Comparison of ENCODE assay signal across 34 cellular contexts in the genomic region with DNA sequence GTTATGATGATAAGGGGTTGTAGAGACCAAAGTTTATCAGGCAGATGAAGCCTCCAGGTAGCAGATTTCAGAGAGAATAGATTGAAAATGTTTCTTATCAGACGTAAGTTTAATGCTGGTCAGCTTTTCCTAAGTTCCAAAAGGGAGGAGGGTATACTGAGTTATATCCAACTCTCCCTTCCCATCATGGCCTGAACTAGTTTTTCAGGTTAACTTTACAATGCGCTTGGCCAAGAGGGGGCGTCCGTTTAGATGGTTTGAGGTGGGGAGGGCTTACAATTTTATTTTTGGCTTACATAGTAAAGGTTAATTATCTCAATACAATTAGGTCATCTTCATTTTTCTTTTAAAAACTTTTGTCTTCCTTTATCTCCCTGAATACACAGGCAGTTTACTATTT. TPM values are rescaled to one million over a fixed set of nuclear protein-coding genes. Genes with fewer than 3 reads are reported as not detected.
"Had no signal": no experiment of that assay in that cellular context is flagged by ENCODE, and none has a peak within 500 bp of the region (broad histone marks: within the 10 kb centered on the region; RNA-seq: fewer than 3 reads in every experiment).

No MANE protein-coding gene starts in this region.

- H3K27me3 ChIP-seq: body of pancreas, esophagus muscularis mucosa, gastroesophageal sphincter, heart right ventricle had no signal

- H3K4me3 ChIP-seq: body of pancreas, esophagus muscularis mucosa, gastroesophageal sphincter, heart right ventricle had no signal

- H3K9me3 Mint-ChIP-seq: effector memory CD8-positive, alpha-beta T cell had no signal

- H3K27ac Mint-ChIP-seq: activated B cell treated with CpG ODN at 0.5 μM for 24 hours; activated CD4-positive, alpha-beta memory T cell treated with anti-CD3 and anti-CD28 coated beads, Interleukin-2, amount 10 ng/mL, durations not matched to agents 7 days and 5 days; activated CD4-positive, alpha-beta T cell treated with anti-CD3 and anti-CD28 coated beads, Interleukin-2, amount 10 ng/mL, durations not matched to agents 7 days and 5 days; activated naive CD4-positive, alpha-beta T cell treated with anti-CD3 and anti-CD28 coated beads, Interleukin-2, amount 10 ng/mL, durations not matched to agents 7 days and 5 days; activated naive CD8-positive, alpha-beta T cell; activated T-cell treated with anti-CD3 and anti-CD28 coated beads, Interleukin-2, amount 50 U/mL, for 24 hours; activated T-cell treated with anti-CD3 and anti-CD28 coated beads, Interleukin-2, amount 50 U/mL, for 72 hours; T-helper 17 cell; T-helper 2 cell treated with Interferon-gamma antibody and Interleukin-4, amounts not matched to agents 5 μg/mL and 100 μg/mL, for 36 hours had no signal

- H3K27ac ChIP-seq: body of pancreas, esophagus muscularis mucosa, gastroesophageal sphincter, WERI-Rb-1 had no signal

- H3K4me1 ChIP-seq: body of pancreas, gastroesophageal sphincter had no signal

- ATAC-seq: activated CD4-positive, CD25-positive, alpha-beta regulatory T cell treated with anti-CD3 and anti-CD28 coated beads, Interleukin-2, amount 50 U/mL, for 24 hours; activated T-cell treated with anti-CD3 and anti-CD28 coated beads, Interleukin-2, amount 50 U/mL, for 72 hours; body of pancreas; effector memory CD8-positive, alpha-beta T cell; gastroesophageal sphincter; T-helper 17 cell had no signal

- DNase-seq: activated B cell treated with CpG ODN at 0.5 μM for 24 hours; activated CD4-positive, alpha-beta memory T cell treated with anti-CD3 and anti-CD28 coated beads, Interleukin-2, amount 10 ng/mL, durations not matched to agents 7 days and 5 days; activated CD4-positive, alpha-beta T cell treated with anti-CD3 and anti-CD28 coated beads, Interleukin-2, amount 10 ng/mL, durations not matched to agents 7 days and 5 days; activated CD4-positive, alpha-beta T cell treated with anti-CD3 and anti-CD28 coated beads, Interleukin-2, amount 50 U/mL, for 4 hours; activated CD8-positive, alpha-beta memory T cell treated with anti-CD3 and anti-CD28 coated beads, Interleukin-2, amount 50 U/mL, for 48 hours; activated gamma-delta T cell; activated naive CD4-positive, alpha-beta T cell; activated naive CD4-positive, alpha-beta T cell treated with anti-CD3 and anti-CD28 coated beads, Interleukin-2, amount 10 ng/mL, durations not matched to agents 7 days and 5 days; activated T-cell treated with anti-CD3 and anti-CD28 coated beads for 4 hours; activated T-cell treated with anti-CD3 and anti-CD28 coated beads, Interleukin-2, amount 50 U/mL, for 24 hours; activated T-cell treated with anti-CD3 and anti-CD28 coated beads, Interleukin-2, amount 50 U/mL, for 72 hours; amniotic stem cell; anterior cingulate cortex; body of pancreas; caudate nucleus; cortex of kidney; dermis blood vessel endothelial cell; effector CD4-positive, alpha-beta T cell; effector memory CD8-positive, alpha-beta T cell; erythroblast; foreskin melanocyte; heart right ventricle; T-helper 1 cell; T-helper 17 cell; T1000; WERI-Rb-1 had no signal

- H3K9me3 ChIP-seq: body of pancreas, esophagus muscularis mucosa, gastroesophageal sphincter had no signal

RNA-seq across cellular contexts. Expression of a gene that starts 19.4 kb away (rescaled TPM):
- total RNA-seq: activated B cell treated with CpG ODN at 0.5 μM for 24 hours; activated CD4-positive, alpha-beta memory T cell treated with anti-CD3 and anti-CD28 coated beads, Interleukin-2, amount 10 ng/mL, durations not matched to agents 7 days and 5 days; activated CD4-positive, alpha-beta T cell treated with anti-CD3 and anti-CD28 coated beads, Interleukin-2, amount 10 ng/mL, durations not matched to agents 7 days and 5 days; activated T-cell treated with anti-CD3 and anti-CD28 coated beads, Interleukin-2, amount 50 U/mL, for 72 hours; body of pancreas; chondrocyte; dermis blood vessel endothelial cell; esophagus muscularis mucosa; gastroesophageal sphincter; glomerular endothelial cell; T-helper 17 cell had no signal
- polyA plus RNA-seq: adipose tissue, heart right ventricle had no signal
